In the genomic region with DNA sequence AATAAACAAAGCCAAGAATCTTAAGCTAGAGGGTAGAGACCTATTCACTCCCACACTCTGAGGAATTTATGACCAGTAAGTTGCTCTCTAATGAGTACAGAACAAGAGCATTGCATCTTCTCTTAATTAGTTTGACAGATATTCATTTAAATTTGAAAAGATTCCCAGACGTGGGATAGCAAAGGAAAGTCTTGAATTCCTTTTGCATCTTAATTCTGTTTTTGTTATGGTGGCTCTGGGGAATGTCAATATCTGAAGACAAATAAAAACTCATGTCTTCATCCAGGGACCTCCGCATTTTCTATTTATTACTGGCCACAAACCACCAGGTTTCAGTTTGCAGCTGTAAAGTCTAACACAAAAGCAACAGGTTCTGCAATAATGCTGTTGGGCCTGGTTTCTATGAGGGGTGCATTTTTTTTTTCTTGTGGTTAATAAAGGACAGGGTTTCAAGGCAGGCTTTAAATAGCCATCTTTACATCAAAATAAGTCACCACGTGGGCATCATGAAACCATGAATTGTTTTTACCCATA, we compare ENCODE assay signal across 8 cellular contexts.
DNase-seq lines count a peak whose midpoint lies in the region; ATAC-seq and TF ChIP-seq lines count a peak whose summit lies in the region.

No MANE protein-coding gene starts in this region.

- H3K4me1 Mint-ChIP-seq in endodermal cell: peaks cover 38% of the 10 kb centered on the region

- no peaks in the 10 kb centered on the region for H3K27me3 Mint-ChIP-seq in endodermal cell (ENCODE audit: insufficient read depth)

- H3K9ac ChIP-seq in endodermal cell (ENCODE audit: extremely low read depth, low read length, poor library complexity, severe bottlenecking): no peak overlapping the region

- no peak overlapping the region for H3K4me3 Mint-ChIP-seq in endodermal cell

- DNase-seq in EL (peak; percentile 38), GM20000 (ENCODE audit: low spot score) (peak; percentile 56), endodermal cell (peak; percentile 12), right lobe of liver (no peak)
- no peak for DNase-seq in activated CD8-positive, alpha-beta memory T cell treated with anti-CD3 and anti-CD28 coated beads, Interleukin-2, amount 50 U/mL, for 48 hours
- no peak for DNase-seq in stimulated activated CD4-positive, alpha-beta T cell treated with anti-CD3 and anti-CD28 coated beads, Interleukin-1b, Interleukin-23, amount 100 ng/mL, for 48 hours
- DNase-seq in activated T-cell treated with anti-CD3 and anti-CD28 coated beads, Interleukin-2, amount 50 U/mL, for 1 hour: no peak

- H3K36me3 ChIP-seq in endodermal cell (ENCODE audit: control insufficient read depth, insufficient read depth, low read length) (no peaks in the 10 kb centered on the region), right lobe of liver (no peaks in the 10 kb centered on the region)

- H3K27me3 ChIP-seq in endodermal cell (ENCODE audit: control insufficient read depth, insufficient read depth, low read length, poor library complexity, severe bottlenecking) (no peaks in the 10 kb centered on the region), right lobe of liver (no peaks in the 10 kb centered on the region)

- H3K27ac Mint-ChIP-seq in endodermal cell: no peak overlapping the region

- H3K4me3 ChIP-seq in endodermal cell (ENCODE audit: low read length): no peak overlapping the region
- no peak overlapping the region for H3K4me3 ChIP-seq in right lobe of liver

- WGBS in endodermal cell (ENCODE audit: insufficient coverage in 1 of 2, insufficient read length in 1 of 2), 2 experiments: 42 to 73% methylated on average over 2 to 3 of the region's 3 CpGs
- WGBS in right lobe of liver (ENCODE audit: insufficient coverage, low coverage, low lambda C conversion rate, missing lambda C conversion rate): 47% methylated on average over 3 of the region's 3 CpGs

- intact Hi-C loops in right lobe of liver (cut with DNase I): no loop called here

- H3K4me1 ChIP-seq in endodermal cell (ENCODE audit: control insufficient read depth, insufficient read depth, low read length): peaks cover 20% of the 10 kb centered on the region
- H3K4me1 ChIP-seq in right lobe of liver: peaks cover 0 to 6% (median 0%) of the 10 kb centered on the region in 4 donors

- H3K36me3 Mint-ChIP-seq in endodermal cell (ENCODE audit: low read depth): no peaks in the 10 kb centered on the region

- TF ChIP-seq POLR2A in right lobe of liver (IDR thresholded peaks at IDR 0.05): no peak

- H3K27ac ChIP-seq in endodermal cell (ENCODE audit: low read depth, low read length) (peak overlapping the region; percentile 14), right lobe of liver (no peak overlapping the region)

- TF ChIP-seq CTCF in GM20000 (IDR thresholded peaks at IDR 0.05; ENCODE audit: extremely low read depth, missing control alignments) (no peak), endodermal cell (conservative IDR thresholded peaks at IDR 0.05) (no peak), right lobe of liver (IDR thresholded peaks at IDR 0.05) (no peak)

- no peaks in the 10 kb centered on the region for H3K9me3 ChIP-seq in endodermal cell (ENCODE audit: control insufficient read depth, low read length)
- H3K9me3 ChIP-seq in right lobe of liver: no peaks in the 10 kb centered on the region

- no peaks in the 10 kb centered on the region for H3K9me3 Mint-ChIP-seq in endodermal cell

- ATAC-seq in HG03175 (IDR thresholded peaks at IDR 0.05; ENCODE audit: unreplicated experiment) (peak; percentile 96), right lobe of liver (no peak)

Comparison
In these comparisons a context has a peak if more than half of its experiments do, and no peak if none do; other contexts are left out.
1. DNase-seq: peak in EL (single experiment), GM20000 (single experiment) and endodermal cell (single experiment); none in right lobe of liver (0 of 3), activated CD8-positive, alpha-beta memory T cell treated with anti-CD3 and anti-CD28 coated beads, Interleukin-2, amount 50 U/mL, for 48 hours (single experiment), stimulated activated CD4-positive, alpha-beta T cell treated with anti-CD3 and anti-CD28 coated beads, Interleukin-1b, Interleukin-23, amount 100 ng/mL, for 48 hours (single experiment) and activated T-cell treated with anti-CD3 and anti-CD28 coated beads, Interleukin-2, amount 50 U/mL, for 1 hour (single experiment).